ENCODE assay signal across 27 cellular contexts in the genomic region with DNA sequence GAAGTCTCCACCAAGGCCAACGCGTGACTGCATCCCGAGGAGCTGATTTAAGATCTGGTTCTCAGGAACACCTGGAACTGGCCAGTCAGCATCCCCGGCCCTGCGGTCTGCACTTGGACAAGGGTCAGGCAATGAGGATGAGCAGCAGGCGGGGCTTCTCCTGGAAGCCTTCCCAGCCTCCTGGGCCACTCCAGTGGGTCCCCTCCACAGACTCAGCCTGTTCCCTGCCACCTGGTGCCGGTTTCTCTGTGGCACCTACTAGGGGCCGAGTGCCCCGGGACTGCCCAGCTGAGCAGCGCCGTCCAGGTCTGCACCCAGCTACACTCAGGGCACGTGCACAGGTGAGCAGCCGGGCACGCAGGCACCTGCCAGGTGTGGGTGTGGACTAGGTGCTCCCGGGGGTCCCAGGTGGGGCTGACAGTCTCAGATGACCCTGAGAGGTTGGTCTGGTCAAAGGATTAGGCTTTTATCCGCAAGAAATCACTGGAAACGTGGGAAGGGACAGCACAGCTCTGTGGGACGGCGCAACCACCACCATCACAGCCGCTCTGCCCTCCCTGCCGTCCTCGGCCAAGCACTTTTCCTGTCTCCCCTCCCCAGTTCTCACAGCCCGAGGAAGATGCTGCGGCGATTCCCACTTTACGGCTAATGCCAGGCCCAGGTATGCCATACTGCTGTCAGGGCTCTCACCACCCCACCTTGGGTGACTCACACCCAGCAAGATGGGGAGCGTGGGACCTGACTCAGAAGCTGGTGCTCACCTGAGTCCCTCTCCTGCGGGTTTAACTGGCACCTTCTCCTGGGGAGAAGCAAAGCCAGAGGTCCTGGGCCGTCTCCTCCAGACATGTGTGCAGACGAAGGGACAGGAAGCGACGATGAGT. TPM values are rescaled to one million over a fixed set of nuclear protein-coding genes. Genes with fewer than 3 reads are reported as not detected.
DNase-seq lines count a peak whose midpoint lies in the region; ATAC-seq and TF ChIP-seq lines count a peak whose summit lies in the region.
"Had no signal": no experiment of that assay in that cellular context is flagged by ENCODE, and none has a peak within 500 bp of the region (broad histone marks: within the 10 kb centered on the region; RNA-seq: fewer than 3 reads in every experiment).

No MANE protein-coding gene starts in this region.

- peak overlapping the region; percentile 60 for H2AK5ac ChIP-seq in neuronal stem cell (ENCODE audit: low read depth, low read length)

- TF ChIP-seq CTCF in endothelial cell (IDR thresholded peaks at IDR 0.05; ENCODE audit: unreplicated experiment) (no peak), esophagus squamous epithelium (IDR thresholded peaks at IDR 0.05) (no peak)

- no peak overlapping the region for H2BK5ac ChIP-seq in neuronal stem cell (ENCODE audit: low read length)

- H2BK120ac ChIP-seq in neuronal stem cell (ENCODE audit: low read depth, low read length), result no peak overlapping the region

- H3K4me2 ChIP-seq in neuronal stem cell (ENCODE audit: insufficient read depth, low read length, poor library complexity, severe bottlenecking), result no peak overlapping the region

- WGBS in right cardiac atrium, result 89% methylated on average over 32 of the region's 32 CpGs
- no CpG with 5 or more reads among the region's 32 CpGs for WGBS in neuronal stem cell (ENCODE audit: extremely low coverage in 2 of 2, insufficient read length in 2 of 2, insufficient replicate concordance in 1 of 2), 2 donors
- WGBS in esophagus squamous epithelium, 2 donors, result 68 to 72% methylated on average over 9 to 11 of the region's 32 CpGs

- no peaks in the 10 kb centered on the region for H3K9me3 Mint-ChIP-seq in endothelial cell (ENCODE audit: unreplicated experiment)
- H3K9me3 Mint-ChIP-seq: activated CD4-positive, alpha-beta memory T cell treated with anti-CD3 and anti-CD28 coated beads, Interleukin-2, amount 10 ng/mL, durations not matched to agents 7 days and 5 days; activated naive CD8-positive, alpha-beta T cell treated with anti-CD3 and anti-CD28 coated beads, Interleukin-2, amount 10 ng/mL, durations not matched to agents 7 days and 5 days; activated T-helper 17 cell treated with anti-CD3 and anti-CD28 coated beads, Interleukin-2, amount 50 U/mL, for 72 hours; IgD-negative memory B cell; natural killer cell had no signal

- ATAC-seq in right cardiac atrium (peak; percentile 15 to 22), Right ventricle myocardium inferior (no peak), HG02885 (IDR thresholded peaks at IDR 0.05; ENCODE audit: poor library complexity, unreplicated experiment) (no peak)
- ATAC-seq: activated T-helper 17 cell treated with anti-CD3 and anti-CD28 coated beads, Interleukin-2, amount 50 U/mL, for 72 hours; natural killer cell had no signal

- H3K14ac ChIP-seq in neuronal stem cell (ENCODE audit: low read length), result peak overlapping the region; percentile 71

- no peaks in the 10 kb centered on the region for H3K27me3 ChIP-seq in right cardiac atrium (ENCODE audit: control insufficient read depth, insufficient read depth)
- no peaks in the 10 kb centered on the region for H3K27me3 ChIP-seq in neuronal stem cell (ENCODE audit: control insufficient read depth in 3 of 3, insufficient read depth in 3 of 3, low read depth in 1 of 3, low read length in 3 of 3)
- H3K27me3 ChIP-seq in esophagus squamous epithelium, result no peaks in the 10 kb centered on the region
- H3K27me3 ChIP-seq: dorsolateral prefrontal cortex, pancreas, Peyer's patch, right atrium auricular region, SJCRH30, spleen, uterus had no signal

- H3K9me3 ChIP-seq in right cardiac atrium (ENCODE audit: control insufficient read depth, low read length) (no peaks in the 10 kb centered on the region), neuronal stem cell (replicated peaks in 1 of 2; ENCODE audit: control insufficient read depth in 2 of 2, insufficient read depth in 1 of 2, low read depth in 1 of 2, low read length in 2 of 2) (peaks cover 0 to 2% of the 10 kb centered on the region in 2 donors), esophagus squamous epithelium (no peaks in the 10 kb centered on the region)
- H3K9me3 ChIP-seq: pancreas, Peyer's patch, right atrium auricular region, SJCRH30, spleen, uterus had no signal

- peaks cover 49% of the 10 kb centered on the region for H3K27me3 Mint-ChIP-seq in endothelial cell (ENCODE audit: unreplicated experiment)
- H3K27me3 Mint-ChIP-seq: activated CD4-positive, alpha-beta memory T cell treated with anti-CD3 and anti-CD28 coated beads, Interleukin-2, amount 10 ng/mL, durations not matched to agents 7 days and 5 days; activated naive CD8-positive, alpha-beta T cell treated with anti-CD3 and anti-CD28 coated beads, Interleukin-2, amount 10 ng/mL, durations not matched to agents 7 days and 5 days; activated T-helper 17 cell treated with anti-CD3 and anti-CD28 coated beads, Interleukin-2, amount 50 U/mL, for 72 hours; CD4-positive, alpha-beta memory T cell had no signal

- peak overlapping the region; percentile 54 for H3K4me3 Mint-ChIP-seq in endothelial cell (ENCODE audit: unreplicated experiment)
- H3K4me3 Mint-ChIP-seq: activated CD4-positive, alpha-beta memory T cell treated with anti-CD3 and anti-CD28 coated beads, Interleukin-2, amount 10 ng/mL, durations not matched to agents 7 days and 5 days; activated naive CD8-positive, alpha-beta T cell treated with anti-CD3 and anti-CD28 coated beads, Interleukin-2, amount 10 ng/mL, durations not matched to agents 7 days and 5 days; activated T-helper 17 cell treated with anti-CD3 and anti-CD28 coated beads, Interleukin-2, amount 50 U/mL, for 72 hours; CD4-positive, alpha-beta memory T cell; IgD-negative memory B cell; natural killer cell had no signal

- H3K4me3 ChIP-seq in right cardiac atrium (ENCODE audit: low read length) (no peak overlapping the region), neuronal stem cell (ENCODE audit: low read length in 2 of 2) (no peak overlapping the region), esophagus squamous epithelium (no peak overlapping the region)
- H3K4me3 ChIP-seq: dorsolateral prefrontal cortex, GM23248, pancreas, Peyer's patch, right atrium auricular region, SJCRH30, spleen, uterus had no signal

- H3K36me3 Mint-ChIP-seq in endothelial cell (ENCODE audit: low read depth, unreplicated experiment), result peaks cover 13% of the 10 kb centered on the region
- H3K36me3 Mint-ChIP-seq: activated naive CD8-positive, alpha-beta T cell treated with anti-CD3 and anti-CD28 coated beads, Interleukin-2, amount 10 ng/mL, durations not matched to agents 7 days and 5 days; natural killer cell had no signal

- peak overlapping the region; percentile 36 for H3K27ac Mint-ChIP-seq in endothelial cell (ENCODE audit: unreplicated experiment)
- H3K27ac Mint-ChIP-seq: activated CD4-positive, alpha-beta memory T cell treated with anti-CD3 and anti-CD28 coated beads, Interleukin-2, amount 10 ng/mL, durations not matched to agents 7 days and 5 days; activated naive CD8-positive, alpha-beta T cell treated with anti-CD3 and anti-CD28 coated beads, Interleukin-2, amount 10 ng/mL, durations not matched to agents 7 days and 5 days; activated T-helper 17 cell treated with anti-CD3 and anti-CD28 coated beads, Interleukin-2, amount 50 U/mL, for 72 hours; IgD-negative memory B cell; natural killer cell had no signal

- H3K4ac ChIP-seq in neuronal stem cell (ENCODE audit: low read length), result peak overlapping the region; percentile 76

- H2BK15ac ChIP-seq in neuronal stem cell (ENCODE audit: low read length), result no peak overlapping the region

- peak overlapping the region; percentile 43 for H3K23ac ChIP-seq in neuronal stem cell (ENCODE audit: low read depth, low read length, poor library complexity)

- no peaks in the 10 kb centered on the region for H3K4me1 ChIP-seq in right cardiac atrium (ENCODE audit: control insufficient read depth, insufficient read depth, low read length)
- peaks cover 0 to 2% of the 10 kb centered on the region in 2 donors for H3K4me1 ChIP-seq in neuronal stem cell (ENCODE audit: control insufficient read depth in 2 of 2, insufficient read depth in 1 of 2, low read depth in 1 of 2, low read length in 2 of 2)
- peaks cover 0 to 9% (median 0%) of the 10 kb centered on the region in 3 donors for H3K4me1 ChIP-seq in esophagus squamous epithelium
- H3K4me1 ChIP-seq: pancreas, Peyer's patch, right atrium auricular region, uterus had no signal

- H4K91ac ChIP-seq in neuronal stem cell (ENCODE audit: low read depth, low read length, poor library complexity), result peak overlapping the region; percentile 30

- H2AFZ ChIP-seq in neuronal stem cell (ENCODE audit: low read length), result no peak overlapping the region
- H2AFZ ChIP-seq: GM23248 had no signal

- peaks cover 8% of the 10 kb centered on the region for H3K4me1 Mint-ChIP-seq in endothelial cell (ENCODE audit: unreplicated experiment)
- H3K4me1 Mint-ChIP-seq: activated CD4-positive, alpha-beta memory T cell treated with anti-CD3 and anti-CD28 coated beads, Interleukin-2, amount 10 ng/mL, durations not matched to agents 7 days and 5 days; activated naive CD8-positive, alpha-beta T cell treated with anti-CD3 and anti-CD28 coated beads, Interleukin-2, amount 10 ng/mL, durations not matched to agents 7 days and 5 days; activated T-helper 17 cell treated with anti-CD3 and anti-CD28 coated beads, Interleukin-2, amount 50 U/mL, for 72 hours; CD4-positive, alpha-beta memory T cell; natural killer cell had no signal

- H3K36me3 ChIP-seq in neuronal stem cell (replicated peaks in 1 of 2; ENCODE audit: control insufficient read depth in 2 of 2, insufficient read depth in 2 of 2, low read length in 2 of 2) (peaks cover 3 to 15% of the 10 kb centered on the region in 2 donors), esophagus squamous epithelium (peaks cover 0 to 16% (median 0%) of the 10 kb centered on the region in 3 donors)
- H3K36me3 ChIP-seq: Peyer's patch, SJCRH30, uterus had no signal

- H3K9ac ChIP-seq in neuronal stem cell (ENCODE audit: low read depth, low read length, poor library complexity), result peak overlapping the region; percentile 55
- H3K9ac ChIP-seq: GM23248 had no signal

- peak overlapping the region; percentile 41 for H2BK12ac ChIP-seq in neuronal stem cell (ENCODE audit: low read length)

- H3K18ac ChIP-seq in neuronal stem cell (ENCODE audit: low read length), result peak overlapping the region; percentile 76

- no peak overlapping the region for H4K8ac ChIP-seq in neuronal stem cell (ENCODE audit: low read depth, low read length)

- DNase-seq in right cardiac atrium, result peak in 1 of 3 donors; percentile 41
- DNase-seq in Right ventricle myocardium inferior (ENCODE audit: missing footprints), result no peak
- DNase-seq in endothelial cell (ENCODE audit: low spot score), result no peak
- DNase-seq in neuronal stem cell (ENCODE audit: low spot score), result no peak
- DNase-seq in central memory CD4-positive, alpha-beta T cell, result no peak
- no peak for DNase-seq in esophagus squamous epithelium (lab: John Stamatoyannopoulos, UW)
- no peak for DNase-seq in HT-29 (ENCODE audit: low spot score)
- DNase-seq: activated CD4-positive, alpha-beta memory T cell treated with anti-CD3 and anti-CD28 coated beads, Interleukin-2, amount 10 ng/mL, durations not matched to agents 7 days and 5 days; activated naive CD8-positive, alpha-beta T cell treated with anti-CD3 and anti-CD28 coated beads, Interleukin-2, amount 10 ng/mL, durations not matched to agents 7 days and 5 days; CD4-positive, alpha-beta memory T cell; cerebellar nuclear complex; DMS 273 treated with DMSO at 0.1 percent for 48 hours; dorsolateral prefrontal cortex; GM23248; natural killer cell; NCI-H2029; NCI-H526 treated with DMSO at 0.1 percent for 48 hours; pancreas; Peyer's patch; SJCRH30; spleen; T-helper 1 cell; uterus had no signal

- H3K27ac ChIP-seq in right cardiac atrium (ENCODE audit: low read length) (no peak overlapping the region), neuronal stem cell (replicated peaks; ENCODE audit: low read length) (no peak overlapping the region), esophagus squamous epithelium (no peak overlapping the region)
- H3K27ac ChIP-seq: dorsolateral prefrontal cortex, GM23248, pancreas, Peyer's patch, right atrium auricular region, SJCRH30, spleen, uterus had no signal

- no peak for TF ChIP-seq POLR2A in esophagus squamous epithelium (IDR thresholded peaks at IDR 0.05)

- peaks cover 5% of the 10 kb centered on the region for H3K79me1 ChIP-seq in neuronal stem cell (ENCODE audit: low read depth, low read length)

- intact Hi-C loops in right cardiac atrium (cut with DNase I), result no loop called here
- intact Hi-C loops in Right ventricle myocardium inferior (cut with DNase I), result no loop called here
- intact Hi-C loops in esophagus squamous epithelium (cut with DNase I), result no loop called here

RNA-seq across cellular contexts. Expression of gene FSCN1, which starts 22.8 kb away (rescaled TPM):
- total RNA-seq in right cardiac atrium (10 to 100 TPM; 13.4 to 21.1 (median 16.9) TPM), Right ventricle myocardium inferior (12.9 TPM), endothelial cell (ENCODE audit: unreplicated experiment) (1,785 TPM), esophagus squamous epithelium (100 to 1,000 TPM in 2 of 4 donors, 10 to 100 TPM in 2; 63.9 to 236 (median 102) TPM)
- 9.7 TPM for polyA plus RNA-seq in right cardiac atrium
- 203 TPM for polyA plus RNA-seq in neuronal stem cell (2013, experiment 1 of 2)
- 202 TPM for polyA plus RNA-seq in neuronal stem cell (2013, experiment 2 of 2)
- total RNA-seq in HT-29 (2014; rRNA removed; shearing (Covaris generic)), result 2.0 and 3.8 TPM in 2 replicates

Comparison
In these comparisons a context has a peak if more than half of its experiments do, and no peak if none do; other contexts are left out.
1. ATAC-seq: peak in right cardiac atrium (2 of 2); none in Right ventricle myocardium inferior (single experiment) and HG02885 (single experiment).